Comparison of ENCODE assay signal across 8 cellular contexts in genomic region chr1:64019818-64020217, GRCh38.
DNase-seq lines count a peak whose midpoint lies in the region; ATAC-seq and TF ChIP-seq lines count a peak whose summit lies in the region.

No MANE protein-coding gene starts in this region.

- DNase-seq in EL = peak; percentile 70
- DNase-seq in GM23248 = peak; percentile 89
- peak; percentile 24 for DNase-seq in OCI-LY7 (ENCODE audit: low spot score)
- DNase-seq in foreskin keratinocyte = peak in 1 of 2 donors; percentile 49
- no peak for DNase-seq in G401 (ENCODE audit: low spot score)
- no peak for DNase-seq in islet precursor cell

- BruUV-seq in OCI-LY7 (replicated peaks; lab: Mats Ljungman, UMichigan) = no TSS peak

- POLR2A ChIA-PET in OCI-LY7 (lab: Charles Lee) = interaction anchor here (0.7 kb wide), 1 partner anchor 1810 kb away, joined by 3 read pairs; no protein-coding TSS in a partner anchor

- H3K4me1 ChIP-seq in GM23248 (ENCODE audit: insufficient read depth) (peaks cover 11% of the 10 kb centered on the region), OCI-LY7 (ENCODE audit: insufficient read depth, low read length, poor library complexity, severe bottlenecking) (no peaks in the 10 kb centered on the region), foreskin keratinocyte (peaks cover 8% of the 10 kb centered on the region), skeletal muscle satellite cell (ENCODE audit: control insufficient read depth, insufficient read depth, low read length) (peaks cover 5% of the 10 kb centered on the region)

- in situ Hi-C loops in GM23248 (cut with MboI) (no loop called here), G401 (cut with HindIII; ENCODE audit: low sequenced_read_pairs) (no loop called here)

- H2AFZ ChIP-seq in GM23248 = peak overlapping the region; percentile 90
- H2AFZ ChIP-seq in OCI-LY7 (ENCODE audit: low read length) = peak overlapping the region; percentile 78

- H3K27me3 ChIP-seq in GM23248 (replicated peaks; ENCODE audit: insufficient read depth) = no peaks in the 10 kb centered on the region
- H3K27me3 ChIP-seq in foreskin keratinocyte = no peaks in the 10 kb centered on the region
- H3K27me3 ChIP-seq in skeletal muscle satellite cell (ENCODE audit: control insufficient read depth, insufficient read depth, low read length) = no peaks in the 10 kb centered on the region

- H3K36me3 ChIP-seq in GM23248 (ENCODE audit: low read depth) (no peaks in the 10 kb centered on the region), OCI-LY7 (ENCODE audit: insufficient read depth, low read length) (no peaks in the 10 kb centered on the region), skeletal muscle satellite cell (ENCODE audit: insufficient read depth, low read length) (no peaks in the 10 kb centered on the region)

- TF ChIP-seq CTCF in OCI-LY7 (conservative IDR thresholded peaks at IDR 0.05; ENCODE audit: low read length) (no peak), foreskin keratinocyte (conservative IDR thresholded peaks at IDR 0.05) (no peak)

- CTCF ChIA-PET in OCI-LY7 (lab: Charles Lee; ENCODE audit: unreplicated experiment) = no interaction called here

- intact Hi-C loops in OCI-LY7 (cut with micrococcal nuclease; ENCODE audit: unreplicated experiment) = no loop called here

- H3K9me2 ChIP-seq in GM23248 (ENCODE audit: insufficient read depth) (no peaks in the 10 kb centered on the region), OCI-LY7 (ENCODE audit: insufficient read depth, low read length) (no peaks in the 10 kb centered on the region; the same call in 1 of the 2 replicates)

- no peaks in the 10 kb centered on the region for H3K79me2 ChIP-seq in GM23248 (ENCODE audit: insufficient read depth)
- no peaks in the 10 kb centered on the region for H3K79me2 ChIP-seq in OCI-LY7 (ENCODE audit: insufficient read depth, low read depth, low read length)

- 0 out of 2 replicates have a peak, but pooled peaks cover 8% of the 10 kb centered on the region for H3F3A ChIP-seq in GM23248 (ENCODE audit: insufficient read depth)

- H3K9ac ChIP-seq in GM23248 (peak overlapping the region; percentile 65), skeletal muscle satellite cell (ENCODE audit: low read depth, low read length) (peak overlapping the region; percentile 63)

- no peaks in the 10 kb centered on the region for H3K9me3 ChIP-seq in GM23248 (ENCODE audit: low read depth)
- no peaks in the 10 kb centered on the region for H3K9me3 ChIP-seq in OCI-LY7 (ENCODE audit: low read length)
- H3K9me3 ChIP-seq in skeletal muscle satellite cell (replicated peaks; ENCODE audit: low read length) = no peaks in the 10 kb centered on the region

- peak overlapping the region; percentile 87 for H3K4me2 ChIP-seq in GM23248 (ENCODE audit: unreplicated experiment)
- H3K4me2 ChIP-seq in OCI-LY7 (ENCODE audit: low read length) = peak overlapping the region; percentile 17; the same call in 1 of the 2 replicates
- peak overlapping the region; percentile 73 for H3K4me2 ChIP-seq in skeletal muscle satellite cell (ENCODE audit: low read length)

- 2 to 3% methylated on average over 2 of the region's 2 CpGs for WGBS in GM23248 (ENCODE audit: low coverage in 1 of 2, low lambda C conversion rate in 2 of 2, missing lambda C conversion rate in 2 of 2), 2 experiments

- H4K20me1 ChIP-seq in GM23248 (ENCODE audit: insufficient read depth) = no peaks in the 10 kb centered on the region
- no peaks in the 10 kb centered on the region for H4K20me1 ChIP-seq in OCI-LY7 (ENCODE audit: insufficient read depth, low read length)

- H3K4me3 ChIP-seq in GM23248 (peak overlapping the region; percentile 71), OCI-LY7 (ENCODE audit: low read depth, low read length, poor library complexity, severe bottlenecking) (no peak overlapping the region), skeletal muscle satellite cell (ENCODE audit: low read length) (peak overlapping the region; percentile 29)

- ATAC-seq in foreskin keratinocyte (peak; percentile 58), HG02763 (IDR thresholded peaks at IDR 0.05; ENCODE audit: unreplicated experiment) (no peak)

- H3K27ac ChIP-seq in GM23248 (peak overlapping the region; percentile 48), OCI-LY7 (ENCODE audit: low read depth, low read length, poor library complexity, severe bottlenecking) (no peak overlapping the region), foreskin keratinocyte (peak overlapping the region; percentile 31)

Comparison
In these comparisons a context has a peak if more than half of its experiments do, and no peak if none do; other contexts are left out.
1. DNase-seq: peak in EL (single experiment), GM23248 (single experiment) and OCI-LY7 (single experiment); none in G401 (single experiment) and islet precursor cell (single experiment).
2. H3K4me2 ChIP-seq: peak in every context shown above with its lines; median percentile 87 in GM23248; 73 in skeletal muscle satellite cell; 17 in OCI-LY7.